ENCODE assay signal across 1 cellular context in genomic region chr7:7902845-7903244, GRCh38.
TF ChIP-seq lines count a peak whose summit lies in the region.

No MANE protein-coding gene starts in this region.

TF ChIP-seq in GM23338, 12 proteins besides CTCF, POLR2A, EP300 and RAD21 (continued from another document):
- TF ChIP-seq ZNF462 (CRISPR knock-in tag; IDR thresholded peaks at IDR 0.05) (no peak), CREB1 (CRISPR knock-in tag; IDR thresholded peaks at IDR 0.05; ENCODE audit: low read depth) (no peak), STAT1 (IDR thresholded peaks at IDR 0.05; ENCODE audit: unreplicated experiment) (no peak), POLR2AphosphoS5 (IDR thresholded peaks at IDR 0.05; ENCODE audit: low read depth) (no peak), EZH2phosphoT487 (IDR thresholded peaks at IDR 0.05; ENCODE audit: unreplicated experiment) (no peak)
